In the genomic region with DNA sequence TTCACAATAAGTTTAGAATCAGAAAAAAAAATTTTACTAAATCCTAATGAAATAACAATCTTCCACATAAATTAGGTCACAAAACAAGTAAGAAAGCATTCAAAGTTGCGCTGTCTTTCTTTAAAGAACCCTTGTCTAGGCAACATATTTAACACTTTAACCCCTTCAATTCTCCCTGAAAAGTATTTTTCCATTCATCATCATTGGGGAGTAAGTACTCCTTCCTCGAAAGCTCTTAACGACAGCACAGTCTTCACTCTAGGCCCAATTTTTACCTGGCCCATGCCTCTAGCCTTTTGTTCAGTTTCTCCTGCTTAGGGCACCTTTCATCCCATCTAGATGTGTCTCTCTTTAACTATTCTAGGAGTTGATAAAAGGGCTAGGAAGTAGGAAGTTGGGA, we compare ENCODE assay signal across 9 cellular contexts. TPM values are rescaled to one million over a fixed set of nuclear protein-coding genes. Genes with fewer than 3 reads are reported as not detected.
A peak's percentile ranks its signal among the peaks of the same experiment; 100 is the strongest.
DNase-seq lines count a peak whose midpoint lies in the region; ATAC-seq and TF ChIP-seq lines count a peak whose summit lies in the region.
"Had no signal": no experiment of that assay in that cellular context is flagged by ENCODE, and none has a peak within 500 bp of the region (broad histone marks: within the 10 kb centered on the region; RNA-seq: fewer than 3 reads in every experiment).

No MANE protein-coding gene starts in this region.

- peak overlapping the region; percentile 99 for H3K4me3 Mint-ChIP-seq in activated CD4-positive, alpha-beta T cell treated with anti-CD3 and anti-CD28 coated beads, Interleukin-2, amount 10 ng/mL, durations not matched to agents 24 days and 14 days

- DNase-seq in activated CD4-positive, alpha-beta T cell treated with anti-CD3 and anti-CD28 coated beads, Interleukin-2, amount 10 ng/mL, durations not matched to agents 24 days and 14 days = no peak
- no peak for DNase-seq in activated CD4-positive, alpha-beta T cell treated with anti-CD3 and anti-CD28 coated beads for 48 hours
- no peak for DNase-seq in activated naive CD4-positive, alpha-beta T cell treated with anti-CD3 and anti-CD28 coated beads, Interleukin-2, amount 50 U/mL, for 72 hours (ENCODE audit: low spot score in 2 of 2)
- DNase-seq in kidney tubule cell (ENCODE audit: low spot score) (peak; percentile 17), testis (no peak), dermis blood vessel endothelial cell (no peak), NCI-H2107 treated with DMSO at 0.1 percent for 48 hours (lab: John Stamatoyannopoulos, UW; ENCODE audit: unreplicated experiment) (no peak), NCI-H69 (lab: John Stamatoyannopoulos, UW) (no peak)
- DNase-seq: stimulated activated CD4-positive, alpha-beta T cell treated with anti-CD3 and anti-CD28 coated beads, Interleukin-1b, Interleukin-23, amount 100 ng/mL, for 48 hours had no signal

- 7 to 12% methylated on average over 3 of the region's 3 CpGs for WGBS in testis, 2 donors

- H3K27me3 Mint-ChIP-seq in activated CD4-positive, alpha-beta T cell treated with anti-CD3 and anti-CD28 coated beads, Interleukin-2, amount 10 ng/mL, durations not matched to agents 24 days and 14 days = no peaks in the 10 kb centered on the region

- TF ChIP-seq CTCF in testis (IDR thresholded peaks at IDR 0.05) = no peak

- intact Hi-C loops in activated CD4-positive, alpha-beta T cell treated with anti-CD3 and anti-CD28 coated beads, Interleukin-2, amount 10 ng/mL, durations not matched to agents 24 days and 14 days (cut with micrococcal nuclease) = loop anchor here (5.0 kb wide), 2 partner anchors 60 to 95 kb away; a partner anchor contains a TSS
- intact Hi-C loops in testis (cut with DNase I; ENCODE audit: low total_unique reads) = no loop called here

- H3K4me1 Mint-ChIP-seq in activated CD4-positive, alpha-beta T cell treated with anti-CD3 and anti-CD28 coated beads, Interleukin-2, amount 10 ng/mL, durations not matched to agents 24 days and 14 days = peaks cover 42% of the 10 kb centered on the region

- no peaks in the 10 kb centered on the region for H3K9me3 Mint-ChIP-seq in activated CD4-positive, alpha-beta T cell treated with anti-CD3 and anti-CD28 coated beads, Interleukin-2, amount 10 ng/mL, durations not matched to agents 24 days and 14 days
- no peaks in the 10 kb centered on the region for H3K9me3 Mint-ChIP-seq in activated naive CD4-positive, alpha-beta T cell treated with anti-CD3 and anti-CD28 coated beads, Interleukin-2, amount 50 U/mL, for 72 hours

- H3K36me3 Mint-ChIP-seq in activated CD4-positive, alpha-beta T cell treated with anti-CD3 and anti-CD28 coated beads, Interleukin-2, amount 10 ng/mL, durations not matched to agents 24 days and 14 days (ENCODE audit: low read depth) = peaks cover 51% of the 10 kb centered on the region
- H3K36me3 Mint-ChIP-seq in activated naive CD4-positive, alpha-beta T cell treated with anti-CD3 and anti-CD28 coated beads, Interleukin-2, amount 50 U/mL, for 72 hours = peaks cover 37 to 39% of the 10 kb centered on the region in 2 donors

- no peak for TF ChIP-seq POLR2A in testis (IDR thresholded peaks at IDR 0.05)

- H3K27ac Mint-ChIP-seq in activated CD4-positive, alpha-beta T cell treated with anti-CD3 and anti-CD28 coated beads, Interleukin-2, amount 10 ng/mL, durations not matched to agents 24 days and 14 days = no peak overlapping the region
- peak overlapping the region; percentile 96 to 99 for H3K27ac Mint-ChIP-seq in activated naive CD4-positive, alpha-beta T cell treated with anti-CD3 and anti-CD28 coated beads, Interleukin-2, amount 50 U/mL, for 72 hours

- H3K36me3 ChIP-seq in testis (ENCODE audit: low read depth, missing control alignments) = no peaks in the 10 kb centered on the region

- H3K27me3 ChIP-seq in testis = no peaks in the 10 kb centered on the region

- peaks cover 28% of the 10 kb centered on the region for H3K4me1 ChIP-seq in testis

- ATAC-seq in activated naive CD4-positive, alpha-beta T cell treated with anti-CD3 and anti-CD28 coated beads, Interleukin-2, amount 50 U/mL, for 72 hours = no peak

- H3K27ac ChIP-seq in testis = peak overlapping the region; percentile 21 to 48

- no peaks in the 10 kb centered on the region for H3K9me3 ChIP-seq in testis

- peak overlapping the region; percentile 85 to 100 for H3K4me3 ChIP-seq in testis

RNA-seq across cellular contexts. Expression of a gene that starts 2.6 kb away (rescaled TPM):
- total RNA-seq in activated CD4-positive, alpha-beta T cell treated with anti-CD3 and anti-CD28 coated beads, Interleukin-2, amount 10 ng/mL, durations not matched to agents 24 days and 14 days = 39.1 and 41.2 TPM in 2 replicates
- total RNA-seq in activated naive CD4-positive, alpha-beta T cell treated with anti-CD3 and anti-CD28 coated beads, Interleukin-2, amount 50 U/mL, for 72 hours = 10 to 100 TPM; 35.9 to 59.2 TPM
- total RNA-seq in testis = 10 to 100 TPM; 86.4 to 95.0 TPM
- 91.9 TPM for polyA plus RNA-seq in testis (ENCODE audit: insufficient read depth, low read depth, low replicate concordance)
- total RNA-seq in dermis blood vessel endothelial cell = 53.3 and 64.0 TPM in 2 replicates

RNA-seq across cellular contexts. Expression of a gene that starts 23.2 kb away (rescaled TPM):
- total RNA-seq in activated CD4-positive, alpha-beta T cell treated with anti-CD3 and anti-CD28 coated beads, Interleukin-2, amount 10 ng/mL, durations not matched to agents 24 days and 14 days = 22.1 and 22.2 TPM in 2 replicates
- 10 to 100 TPM in 1 of 2 donors, 1 to 10 TPM in 1; 6.1 to 13.2 TPM for total RNA-seq in activated naive CD4-positive, alpha-beta T cell treated with anti-CD3 and anti-CD28 coated beads, Interleukin-2, amount 50 U/mL, for 72 hours
- total RNA-seq in testis = 10 to 100 TPM; 27.9 to 33.1 TPM
- polyA plus RNA-seq in testis (ENCODE audit: insufficient read depth, low read depth, low replicate concordance) = 39.8 TPM
- 7.5 and 10.6 TPM in 2 replicates for total RNA-seq in dermis blood vessel endothelial cell
